1 cellular context compared by ENCODE assay signal in genomic region chr12:113135178-113136127, GRCh38.
TF ChIP-seq lines count a peak whose summit lies in the region.

Gene RASAL1, minus strand, starts transcription at chr12:113135761. Its CDS starts 299 bp downstream, at chr12:113135462.

TF ChIP-seq in H1, 55 proteins besides CTCF, POLR2A, EP300 and RAD21 (continued from another document):
- TF ChIP-seq E2F6 (IDR thresholded peaks at IDR 0.05) (peak; percentile 83), RXRA (IDR thresholded peaks at IDR 0.05; ENCODE audit: insufficient read depth, low read depth, low read length) (no peak), BACH1 (IDR thresholded peaks at IDR 0.05; ENCODE audit: low read length) (no peak), CEBPB (IDR thresholded peaks at IDR 0.05; ENCODE audit: low read depth, low read length) (no peak), ZNF274 (IDR thresholded peaks at IDR 0.05; ENCODE audit: borderline replicate concordance, extremely low read depth, low read length) (no peak), TEAD4 (IDR thresholded peaks at IDR 0.05; ENCODE audit: low read depth, low read length) (no peak), HDAC6 (IDR thresholded peaks at IDR 0.05; ENCODE audit: low read depth, low read length) (no peak), NRF1 (IDR thresholded peaks at IDR 0.05; ENCODE audit: low read depth, low read length) (no peak), FOSL1 (IDR thresholded peaks at IDR 0.05; ENCODE audit: insufficient read depth, low read depth, low read length) (no peak), YY1 (IDR thresholded peaks at IDR 0.05; ENCODE audit: low read depth, low read length) (no peak), SRF (IDR thresholded peaks at IDR 0.05; ENCODE audit: low read depth, low read length) (no peak), CBX8 (IDR thresholded peaks at IDR 0.05; ENCODE audit: borderline replicate concordance, low read depth, low read length) (no peak), RFX5 (IDR thresholded peaks at IDR 0.05; ENCODE audit: borderline replicate concordance, low read depth, low read length) (no peak), SP2 (IDR thresholded peaks at IDR 0.05; ENCODE audit: low read length) (no peak), CHD1 (IDR thresholded peaks at IDR 0.05; ENCODE audit: low read depth, low read length) (no peak), ASH2L (IDR thresholded peaks at IDR 0.05; ENCODE audit: low read length) (peak; percentile 44), NANOG (IDR thresholded peaks at IDR 0.05; ENCODE audit: insufficient read depth, low read depth, low read length, poor library complexity, severe bottlenecking) (no peak), CHD7 (IDR thresholded peaks at IDR 0.05; ENCODE audit: insufficient replicate concordance, low read length) (no peak), SP1 (IDR thresholded peaks at IDR 0.05; ENCODE audit: low read depth, low read length) (no peak), GTF2F1 (IDR thresholded peaks at IDR 0.05; ENCODE audit: borderline replicate concordance, low read depth, low read length) (no peak), JUND (IDR thresholded peaks at IDR 0.05; ENCODE audit: low read length) (no peak), ATF3 (IDR thresholded peaks at IDR 0.05; ENCODE audit: insufficient read depth, low read depth, low read length) (no peak), ATF2 (IDR thresholded peaks at IDR 0.05; ENCODE audit: low read length) (no peak), EGR1 (IDR thresholded peaks at IDR 0.05; ENCODE audit: borderline replicate concordance, low read depth, low read length) (0 out of 2 replicates have a peak, but pooled peaks have one; percentile 3), KDM5A (IDR thresholded peaks at IDR 0.05; ENCODE audit: low read length) (no peak), CTBP2 (IDR thresholded peaks at IDR 0.05; ENCODE audit: borderline replicate concordance, insufficient read depth, insufficient read length, low read length) (no peak), EZH2 (IDR thresholded peaks at IDR 0.05; ENCODE audit: low read depth, low read length, severe bottlenecking) (no peak), POLR2AphosphoS5 (IDR thresholded peaks at IDR 0.05; ENCODE audit: low read depth, low read length) (no peak), TAF1 (IDR thresholded peaks at IDR 0.05; ENCODE audit: low read depth, low read length) (0 out of 2 replicates have a peak, but pooled peaks have one; percentile 18), CBX5 (IDR thresholded peaks at IDR 0.05; ENCODE audit: low read depth, low read length) (no peak), CREB1 (IDR thresholded peaks at IDR 0.05) (peak; percentile 69), MAFK (IDR thresholded peaks at IDR 0.05; ENCODE audit: low read depth, low read length) (no peak), MAX (IDR thresholded peaks at IDR 0.05) (peak; percentile 85), TBP (IDR thresholded peaks at IDR 0.05; ENCODE audit: low read depth, low read length) (no peak), CHD2 (IDR thresholded peaks at IDR 0.05; ENCODE audit: low read length) (no peak), SAP30 (IDR thresholded peaks at IDR 0.05; ENCODE audit: insufficient read depth, insufficient replicate concordance, low read length) (no peak), HDAC2 (IDR thresholded peaks at IDR 0.05; ENCODE audit: borderline replicate concordance in 1 of 2, low read depth in 2 of 2, low read length in 2 of 2) (no peak)
TF ChIP-seq in H1: peak in this region for 10.
